ENCODE assay signal across 30 cellular contexts in the genomic region with DNA sequence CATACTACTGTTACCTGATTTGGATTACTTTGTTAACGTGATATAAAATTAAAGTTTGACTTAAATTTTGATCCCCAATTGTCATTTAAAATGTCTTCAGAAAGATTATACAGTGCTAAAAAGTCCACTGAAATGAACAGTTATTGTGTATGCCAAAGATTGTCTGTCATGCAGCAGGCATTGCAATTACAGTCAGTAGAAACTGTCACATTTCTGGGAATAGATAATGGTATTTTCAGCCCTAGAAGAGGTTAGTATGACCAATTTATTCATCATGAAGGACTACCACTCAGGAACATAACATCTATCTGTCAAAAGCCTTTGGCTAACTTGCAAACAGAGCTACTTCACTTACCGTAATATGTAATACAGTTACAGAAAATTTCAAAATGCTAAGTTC.
"Had no signal": no experiment of that assay in that cellular context is flagged by ENCODE, and none has a peak within 500 bp of the region (broad histone marks: within the 10 kb centered on the region; RNA-seq: fewer than 3 reads in every experiment).

No MANE protein-coding gene starts in this region.

- DNase-seq: activated effector memory CD4-positive, alpha-beta T cell treated with anti-CD3 and anti-CD28 coated beads, Interleukin-2, amount 50 U/mL, for 16 hours; activated effector memory CD4-positive, alpha-beta T cell treated with Interleukin-2 at 50 U/mL for 16 hours; activated gamma-delta T cell; activated gamma-delta T cell treated with Interleukin-2 at 50 U/mL for 16 hours; activated naive CD4-positive, alpha-beta T cell; activated naive CD4-positive, alpha-beta T cell treated with anti-CD3 and anti-CD28 coated beads for 36 hours; activated naive CD4-positive, alpha-beta T cell treated with anti-CD3 and anti-CD28 coated beads, Interleukin-2, amount 10 ng/mL, durations not matched to agents 7 days and 5 days; activated naive CD4-positive, alpha-beta T cell treated with anti-CD3 and anti-CD28 coated beads, Interleukin-2, amount 50 U/mL, for 16 hours; activated naive CD4-positive, alpha-beta T cell treated with Interleukin-2 at 50 U/mL for 16 hours; activated naive CD8-positive, alpha-beta T cell treated with anti-CD3 and anti-CD28 coated beads for 36 hours; activated naive CD8-positive, alpha-beta T cell treated with anti-CD3 and anti-CD28 coated beads, Interleukin-2, amount 10 ng/mL, durations not matched to agents 7 days and 5 days; activated naive CD8-positive, alpha-beta T cell treated with anti-CD3 and anti-CD28 coated beads, Interleukin-2, amount 50 U/mL, for 24 hours; activated T-cell treated with anti-CD3 and anti-CD28 coated beads, Interleukin-2, amount 50 U/mL, for 1 hour; activated T-cell treated with anti-CD3 and anti-CD28 coated beads, Interleukin-2, amount 50 U/mL, for 24 hours; activated T-cell treated with anti-CD3 and anti-CD28 coated beads, Interleukin-2, amount 50 U/mL, for 4 hours; activated T-cell treated with anti-CD3 and anti-CD28 coated beads, Interleukin-2, amount 50 U/mL, for 48 hours; activated T-cell treated with anti-CD3 and anti-CD28 coated beads, Interleukin-2, amount 50 U/mL, for 72 hours; adrenal gland; amniotic stem cell; amygdala; anterior cingulate cortex; aorta; body of pancreas; brain microvascular endothelial cell; caudate nucleus; central memory CD4-positive, alpha-beta T cell; cerebellar nuclear complex had no signal

- H3K9me3 ChIP-seq: adrenal gland, ascending aorta, body of pancreas, breast epithelium had no signal

- H3K36me3 ChIP-seq: adrenal gland, ascending aorta, brain microvascular endothelial cell, breast epithelium, cardiac muscle cell had no signal

- H3K27ac ChIP-seq: adrenal gland, ascending aorta, body of pancreas, brain microvascular endothelial cell, breast epithelium, cardiac muscle cell had no signal

- H3K27me3 ChIP-seq: adrenal gland, ascending aorta, body of pancreas, brain microvascular endothelial cell, breast epithelium, cardiac muscle cell had no signal

- H3K4me3 ChIP-seq: adrenal gland, ascending aorta, body of pancreas, breast epithelium, cardiac muscle cell had no signal
